Comparison of ENCODE assay signal across 21 cellular contexts in genomic region chr11:108897071-108897481, GRCh38.
DNase-seq lines count a peak whose midpoint lies in the region; ATAC-seq and TF ChIP-seq lines count a peak whose summit lies in the region.
"Had no signal": no experiment of that assay in that cellular context is flagged by ENCODE, and none has a peak within 500 bp of the region (broad histone marks: within the 10 kb centered on the region; RNA-seq: fewer than 3 reads in every experiment).

No MANE protein-coding gene starts in this region.

- no peaks in the 10 kb centered on the region for H3K27me3 ChIP-seq in PC-3 (ENCODE audit: low read length)

- H3K4me2 ChIP-seq in PC-3 (ENCODE audit: low read length): peak overlapping the region; percentile 15; the same call in 1 of the 2 replicates

- no peak overlapping the region for H3K4me3 Mint-ChIP-seq in osteocyte (ENCODE audit: unreplicated experiment)
- H3K4me3 Mint-ChIP-seq in activated T-cell treated with anti-CD3 and anti-CD28 coated beads, Interleukin-2, amount 50 U/mL, for 72 hours: no peak overlapping the region
- H3K4me3 Mint-ChIP-seq: CD4-positive, CD25-positive, alpha-beta regulatory T cell; stimulated activated effector memory CD8-positive, alpha-beta T cell treated with anti-CD3 and anti-CD28 coated beads, Interleukin-12 subunit alpha, Interleukin-12 subunit beta, amount 100 ng/mL, for 72 hours; T-helper 1 cell treated with Interleukin-12 subunit alpha and Interleukin-12 subunit beta and Interleukin-4 antibody, amounts not matched to agents 30 μg/mL and 1 μg/mL, for 36 hours had no signal

- H3K9me3 Mint-ChIP-seq in osteocyte (ENCODE audit: unreplicated experiment): no peaks in the 10 kb centered on the region
- peaks cover 0 to 1% of the 10 kb centered on the region in 2 donors for H3K9me3 Mint-ChIP-seq in activated T-cell treated with anti-CD3 and anti-CD28 coated beads, Interleukin-2, amount 50 U/mL, for 72 hours
- H3K9me3 Mint-ChIP-seq: natural killer cell; stimulated activated effector memory CD8-positive, alpha-beta T cell treated with anti-CD3 and anti-CD28 coated beads, Interleukin-12 subunit alpha, Interleukin-12 subunit beta, amount 100 ng/mL, for 72 hours had no signal

- peaks cover 8% of the 10 kb centered on the region for H3K36me3 Mint-ChIP-seq in osteocyte (ENCODE audit: unreplicated experiment)
- peaks cover 4 to 9% of the 10 kb centered on the region in 2 donors for H3K36me3 Mint-ChIP-seq in activated T-cell treated with anti-CD3 and anti-CD28 coated beads, Interleukin-2, amount 50 U/mL, for 72 hours (ENCODE audit: insufficient read depth in 2 of 2)
- H3K36me3 Mint-ChIP-seq: natural killer cell; stimulated activated effector memory CD8-positive, alpha-beta T cell treated with anti-CD3 and anti-CD28 coated beads, Interleukin-12 subunit alpha, Interleukin-12 subunit beta, amount 100 ng/mL, for 72 hours had no signal

- peaks cover 43% of the 10 kb centered on the region for H3K4me1 Mint-ChIP-seq in osteocyte (ENCODE audit: unreplicated experiment)
- H3K4me1 Mint-ChIP-seq in activated T-cell treated with anti-CD3 and anti-CD28 coated beads, Interleukin-2, amount 50 U/mL, for 72 hours (ENCODE audit: low read depth): peaks cover 13% of the 10 kb centered on the region
- H3K4me1 Mint-ChIP-seq: stimulated activated effector memory CD8-positive, alpha-beta T cell treated with anti-CD3 and anti-CD28 coated beads, Interleukin-12 subunit alpha, Interleukin-12 subunit beta, amount 100 ng/mL, for 72 hours had no signal

- H3K9me2 ChIP-seq in PC-3 (replicated peaks; ENCODE audit: low read length): no peaks in the 10 kb centered on the region

- ATAC-seq in PC-3: peak; percentile 53
- no peak for ATAC-seq in activated T-cell treated with anti-CD3 and anti-CD28 coated beads, Interleukin-2, amount 50 U/mL, for 72 hours (replicated peaks in 1 of 2)
- ATAC-seq: activated naive CD4-positive, alpha-beta T cell treated with anti-CD3 and anti-CD28 coated beads, Interleukin-2, amount 50 U/mL, for 72 hours; natural killer cell; stimulated activated effector memory CD8-positive, alpha-beta T cell treated with anti-CD3 and anti-CD28 coated beads, Interleukin-12 subunit alpha, Interleukin-12 subunit beta, amount 100 ng/mL, for 72 hours had no signal

- CTCF ChIA-PET in PC-3 (lab: Charles Lee): no interaction called here

- no peak overlapping the region for H3K4me3 ChIP-seq in PC-3 (ENCODE audit: low read length)
- H3K4me3 ChIP-seq in fibroblast of the aortic adventitia (ENCODE audit: low read depth, low read length): no peak overlapping the region
- H3K4me3 ChIP-seq: PC-9 had no signal

- H3K79me2 ChIP-seq in PC-3 (ENCODE audit: low read length): no peaks in the 10 kb centered on the region

- no peak overlapping the region for H3K9ac ChIP-seq in PC-3 (ENCODE audit: low read length)

- TF ChIP-seq CTCF in PC-3 (conservative IDR thresholded peaks at IDR 0.05; ENCODE audit: low read depth, low read length): no peak
- TF ChIP-seq CTCF in fibroblast of the aortic adventitia (IDR thresholded peaks at IDR 0.05; ENCODE audit: insufficient read depth, low read length): no peak
- TF ChIP-seq CTCF in osteocyte (IDR thresholded peaks at IDR 0.05): no peak

- H3K27ac Mint-ChIP-seq in osteocyte (ENCODE audit: unreplicated experiment): peak overlapping the region; percentile 84
- no peak overlapping the region for H3K27ac Mint-ChIP-seq in activated T-cell treated with anti-CD3 and anti-CD28 coated beads, Interleukin-2, amount 50 U/mL, for 72 hours
- H3K27ac Mint-ChIP-seq: activated naive CD4-positive, alpha-beta T cell treated with anti-CD3 and anti-CD28 coated beads, Interleukin-2, amount 50 U/mL, for 72 hours; CD4-positive, CD25-positive, alpha-beta regulatory T cell; natural killer cell; stimulated activated effector memory CD8-positive, alpha-beta T cell treated with anti-CD3 and anti-CD28 coated beads, Interleukin-12 subunit alpha, Interleukin-12 subunit beta, amount 100 ng/mL, for 72 hours; T-helper 1 cell treated with Interleukin-12 subunit alpha and Interleukin-12 subunit beta and Interleukin-4 antibody, amounts not matched to agents 30 μg/mL and 1 μg/mL, for 36 hours had no signal

- intact Hi-C loops in PC-3 (cut with micrococcal nuclease): loop anchor here (10.0 kb wide), 1 partner anchor 78 kb away; no protein-coding TSS in a partner anchor

- H3K36me3 ChIP-seq in PC-3 (ENCODE audit: low read depth, low read length): peaks cover 16% of the 10 kb centered on the region; the same call in 1 of the 2 replicates

- no peak overlapping the region for H2AFZ ChIP-seq in PC-3 (ENCODE audit: low read length)
- H2AFZ ChIP-seq: PC-9 had no signal

- H3K27ac ChIP-seq in PC-3 (ENCODE audit: low read length): peak overlapping the region; percentile 67

- peaks cover 34% of the 10 kb centered on the region for H3K4me1 ChIP-seq in PC-3 (ENCODE audit: insufficient read depth, low read length)

- H3F3A ChIP-seq in PC-3 (ENCODE audit: low read length, unreplicated experiment): no peaks in the 10 kb centered on the region

- POLR2A ChIA-PET in PC-3 (lab: Charles Lee; ENCODE audit: unreplicated experiment): interaction anchor here (0.7 kb wide), 2 partner anchors 134 to 1233 kb away, joined by 3 read pairs; no protein-coding TSS in a partner anchor

- DNase-seq in ELR (ENCODE audit: low read depth) (peak; percentile 69), PC-3 (peak; percentile 62), fibroblast of the aortic adventitia (ENCODE audit: low read depth) (peak; percentile 15), osteocyte (ENCODE audit: extremely low spot score, unreplicated experiment) (no peak), NCI-H2227 (lab: John Stamatoyannopoulos, UW; ENCODE audit: unreplicated experiment) (no peak), retina (no peak), iPS-NIHi11 (ENCODE audit: low spot score) (no peak)
- DNase-seq in activated T-cell treated with anti-CD3 and anti-CD28 coated beads, Interleukin-2, amount 50 U/mL, for 72 hours: no peak
- DNase-seq: CD4-positive, CD25-positive, alpha-beta regulatory T cell; effector CD8-positive, alpha-beta T cell; GF-D8; midbrain; natural killer cell; NCI-H1105 treated with DMSO at 0.1 percent for 48 hours; NCI-H2081 treated with DMSO at 0.1 percent for 48 hours; NCI-H446; PC-9; stimulated activated CD4-positive, alpha-beta T cell treated with anti-CD3 and anti-CD28 coated beads, Interleukin-2, amount 100 ng/mL, for 24 hours had no signal

- H3K9me3 ChIP-seq in PC-3 (ENCODE audit: low read length): no peaks in the 10 kb centered on the region; the same call in 1 of the 2 replicates

- no peaks in the 10 kb centered on the region for H3K27me3 Mint-ChIP-seq in osteocyte (ENCODE audit: unreplicated experiment)
- H3K27me3 Mint-ChIP-seq in activated T-cell treated with anti-CD3 and anti-CD28 coated beads, Interleukin-2, amount 50 U/mL, for 72 hours (ENCODE audit: low read depth): no peaks in the 10 kb centered on the region
- H3K27me3 Mint-ChIP-seq: CD4-positive, CD25-positive, alpha-beta regulatory T cell had no signal

- BruUV-seq in PC-3 (replicated peaks; lab: Mats Ljungman, UMichigan): no TSS peak

- H4K20me1 ChIP-seq in PC-3 (ENCODE audit: low read length): no peaks in the 10 kb centered on the region

Comparison
In these comparisons a context has a peak if more than half of its experiments do, and no peak if none do; other contexts are left out.
1. DNase-seq: peak in ELR (single experiment), PC-3 (single experiment) and fibroblast of the aortic adventitia (single experiment); none in osteocyte (single experiment), NCI-H2227 (single experiment), activated T-cell treated with anti-CD3 and anti-CD28 coated beads, Interleukin-2, amount 50 U/mL, for 72 hours (0 of 2), retina (single experiment) and iPS-NIHi11 (single experiment).